Comparison of ENCODE assay signal across 2 cellular contexts in the genomic region with DNA sequence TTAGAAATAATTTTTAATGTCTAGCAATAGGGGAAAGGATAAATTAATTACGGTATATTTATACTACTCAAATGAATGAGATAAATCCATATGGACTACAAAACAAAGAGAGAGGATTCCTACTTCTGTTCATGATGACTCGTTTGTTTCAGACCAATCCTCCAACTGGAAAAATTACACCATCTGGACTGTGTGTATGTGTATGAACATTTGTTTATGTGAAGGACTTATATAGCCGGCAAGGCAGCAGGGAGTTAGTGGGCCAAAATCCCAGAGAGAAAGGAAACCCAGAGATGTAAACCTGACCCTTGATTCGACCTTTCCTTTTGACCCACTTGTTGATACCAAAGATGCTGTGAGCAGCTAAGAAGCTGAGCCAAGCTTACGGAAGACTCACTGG.
TF ChIP-seq lines count a peak whose summit lies in the region.

No MANE protein-coding gene starts in this region.

TF ChIP-seq in IMR-90, 13 proteins besides CTCF, POLR2A, EP300 and RAD21:
- TF ChIP-seq RFX5 (IDR thresholded peaks at IDR 0.05; ENCODE audit: low read depth, low read length) (no peak), CEBPB (IDR thresholded peaks at IDR 0.05; ENCODE audit: low read depth, low read length) (no peak), MAFK (IDR thresholded peaks at IDR 0.05; ENCODE audit: low read depth, low read length) (no peak), SMC3 (IDR thresholded peaks at IDR 0.05; ENCODE audit: low read depth, low read length) (no peak), BHLHE40 (IDR thresholded peaks at IDR 0.05; ENCODE audit: low read depth, low read length) (no peak), MAZ (IDR thresholded peaks at IDR 0.05; ENCODE audit: borderline replicate concordance, low read depth, low read length) (no peak), NFE2L2 (IDR thresholded peaks at IDR 0.05; ENCODE audit: low read depth, low read length) (no peak), USF2 (IDR thresholded peaks at IDR 0.05; ENCODE audit: low read depth, low read length) (no peak), MXI1 (IDR thresholded peaks at IDR 0.05; ENCODE audit: borderline replicate concordance, low read depth, low read length) (no peak), RCOR1 (IDR thresholded peaks at IDR 0.05; ENCODE audit: insufficient replicate concordance, low read length) (no peak), CHD1 (IDR thresholded peaks at IDR 0.05; ENCODE audit: low read depth, low read length) (no peak), FOS (IDR thresholded peaks at IDR 0.05; ENCODE audit: low read depth, low read length) (no peak)
- TF ChIP-seq, protein P1, sequence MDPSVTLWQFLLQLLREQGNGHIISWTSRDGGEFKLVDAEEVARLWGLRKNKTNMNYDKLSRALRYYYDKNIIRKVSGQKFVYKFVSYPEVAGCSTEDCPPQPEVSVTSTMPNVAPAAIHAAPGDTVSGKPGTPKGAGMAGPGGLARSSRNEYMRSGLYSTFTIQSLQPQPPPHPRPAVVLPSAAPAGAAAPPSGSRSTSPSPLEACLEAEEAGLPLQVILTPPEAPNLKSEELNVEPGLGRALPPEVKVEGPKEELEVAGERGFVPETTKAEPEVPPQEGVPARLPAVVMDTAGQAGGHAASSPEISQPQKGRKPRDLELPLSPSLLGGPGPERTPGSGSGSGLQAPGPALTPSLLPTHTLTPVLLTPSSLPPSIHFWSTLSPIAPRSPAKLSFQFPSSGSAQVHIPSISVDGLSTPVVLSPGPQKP (IDR thresholded peaks at IDR 0.05; ENCODE audit: borderline replicate concordance, low read depth, low read length) = no peak

TF ChIP-seq in endothelial cell of umbilical vein, 7 proteins besides CTCF, POLR2A, EP300 and RAD21:
- TF ChIP-seq POLR2AphosphoS5 (IDR thresholded peaks at IDR 0.05; ENCODE audit: insufficient read depth, low read depth, low read length) (no peak), FOS (IDR thresholded peaks at IDR 0.05; ENCODE audit: borderline replicate concordance, insufficient read depth, low read length) (peak; percentile 3)
